ENCODE assay signal across 7 cellular contexts in genomic region chr5:1636208-1636770, GRCh38.
A peak's percentile ranks its signal among the peaks of the same experiment; 100 is the strongest.
DNase-seq lines count a peak whose midpoint lies in the region; ATAC-seq and TF ChIP-seq lines count a peak whose summit lies in the region.
"Not testable (repeated sequence)": the region's sequence is repeated elsewhere in the genome, so short reads cannot be mapped to it uniquely, and the experiment has no call there.

No MANE protein-coding gene starts in this region.

- H3K9me3 ChIP-seq in BLaER1 treated with 17β-estradiol and CSF1 and Interleukin-3, amounts not matched to agents 10 nM and 100 nM (replicated peaks in 1 of 11); RWPE2 (ENCODE audit: severe bottlenecking); left lung: not testable (repeated sequence)

- H3K27ac Mint-ChIP-seq in activated naive CD4-positive, alpha-beta T cell treated with anti-CD3 and anti-CD28 coated beads, Interleukin-2, amount 50 U/mL, for 72 hours: peak overlapping the region; percentile 1 to 74
- not testable (repeated sequence) for H3K27ac Mint-ChIP-seq in nephron
- H3K27ac Mint-ChIP-seq in stimulated activated naive B cell treated with anti-CD40 and anti-IgM and Interleukin-4, amounts not matched to agents 10 μg/mL and 1 μg/mL and 100 μg/mL, for 72 hours: peak overlapping the region; percentile 69

- H3K27ac ChIP-seq in BLaER1 treated with 17β-estradiol and CSF1 and Interleukin-3, amounts not matched to agents 10 nM and 100 nM; RWPE2 (ENCODE audit: poor library complexity, severe bottlenecking); left lung: not testable (repeated sequence)

- not testable (repeated sequence) for H3K36me3 ChIP-seq in BLaER1 treated with 17β-estradiol and CSF1 and Interleukin-3, amounts not matched to agents 10 nM and 100 nM; RWPE2 (ENCODE audit: low read depth); left lung

- H4K20me1 ChIP-seq in BLaER1 treated with 17β-estradiol and CSF1 and Interleukin-3, amounts not matched to agents 10 nM and 100 nM: peaks cover 0 to 10% (median 0%) of the 10 kb centered on the region in 11 experiments; a peak in 4 of 22 replicates

- intact Hi-C loops in left lung (cut with DNase I): not testable (repeated sequence)

- TF ChIP-seq CTCF in RWPE2 (IDR thresholded peaks at IDR 0.05; ENCODE audit: poor library complexity, severe bottlenecking); left lung (IDR thresholded peaks at IDR 0.05); nephron (IDR thresholded peaks at IDR 0.05; ENCODE audit: unreplicated experiment in 3 of 3): not testable (repeated sequence)

- H3K9me3 Mint-ChIP-seq in activated naive CD4-positive, alpha-beta T cell treated with anti-CD3 and anti-CD28 coated beads, Interleukin-2, amount 50 U/mL, for 72 hours; nephron; stimulated activated naive B cell treated with anti-CD40 and anti-IgM and Interleukin-4, amounts not matched to agents 10 μg/mL and 1 μg/mL and 100 μg/mL, for 72 hours: not testable (repeated sequence)

- peak; percentile 44 for DNase-seq in RWPE2 (ENCODE audit: low spot score)
- DNase-seq in activated CD8-positive, alpha-beta memory T cell treated with anti-CD3 and anti-CD28 coated beads, Interleukin-2, amount 50 U/mL, for 48 hours: peak; percentile 40
- DNase-seq in activated naive CD4-positive, alpha-beta T cell treated with anti-CD3 and anti-CD28 coated beads, Interleukin-2, amount 50 U/mL, for 72 hours (ENCODE audit: low spot score in 2 of 2); stimulated activated naive B cell treated with anti-CD40 and anti-IgM and Interleukin-4, amounts not matched to agents 10 μg/mL and 1 μg/mL and 100 μg/mL, for 72 hours: not testable (repeated sequence)
- DNase-seq in left lung: peak; percentile 19 to 51

- H3K4me1 ChIP-seq in BLaER1 treated with 17β-estradiol and CSF1 and Interleukin-3, amounts not matched to agents 10 nM and 100 nM: peaks cover 6 to 66% (median 61%) of the 10 kb centered on the region in 10 experiments; a peak in 18 of 20 replicates
- not testable (repeated sequence) for H3K4me1 ChIP-seq in RWPE2 (ENCODE audit: insufficient read depth, poor library complexity, severe bottlenecking); left lung

- H3K27me3 ChIP-seq in BLaER1 treated with 17β-estradiol and CSF1 and Interleukin-3, amounts not matched to agents 10 nM and 100 nM: peaks cover 26 to 88% (median 36%) of the 10 kb centered on the region in 11 experiments
- not testable (repeated sequence) for H3K27me3 ChIP-seq in RWPE2 (ENCODE audit: insufficient read depth, poor library complexity, severe bottlenecking)
- peaks cover 0 to 53% of the 10 kb centered on the region in 2 donors for H3K27me3 ChIP-seq in left lung

- H3K4me3 ChIP-seq in BLaER1 treated with 17β-estradiol and CSF1 and Interleukin-3, amounts not matched to agents 10 nM and 100 nM; RWPE2 (ENCODE audit: severe bottlenecking); left lung: not testable (repeated sequence)

- H3K4me3 Mint-ChIP-seq in nephron: peak overlapping the region; percentile 48 to 58 (median 50)
- peak overlapping the region in 1 of 2 donors; percentile 43 for H3K4me3 Mint-ChIP-seq in stimulated activated naive B cell treated with anti-CD40 and anti-IgM and Interleukin-4, amounts not matched to agents 10 μg/mL and 1 μg/mL and 100 μg/mL, for 72 hours

- not testable (repeated sequence) for H3K36me3 Mint-ChIP-seq in activated naive CD4-positive, alpha-beta T cell treated with anti-CD3 and anti-CD28 coated beads, Interleukin-2, amount 50 U/mL, for 72 hours; nephron (ENCODE audit: low read depth); stimulated activated naive B cell treated with anti-CD40 and anti-IgM and Interleukin-4, amounts not matched to agents 10 μg/mL and 1 μg/mL and 100 μg/mL, for 72 hours

- H3K27me3 Mint-ChIP-seq in nephron (ENCODE audit: low read depth): peaks cover 16% of the 10 kb centered on the region
- H3K27me3 Mint-ChIP-seq in stimulated activated naive B cell treated with anti-CD40 and anti-IgM and Interleukin-4, amounts not matched to agents 10 μg/mL and 1 μg/mL and 100 μg/mL, for 72 hours: not testable (repeated sequence)

- not testable (repeated sequence) for H3K9ac ChIP-seq in BLaER1 treated with 17β-estradiol and CSF1 and Interleukin-3, amounts not matched to agents 10 nM and 100 nM

- peak overlapping the region in 9 of 11 experiments; percentile 24 to 94 (median 88); a peak in 15 of 22 replicates for H3K4me2 ChIP-seq in BLaER1 treated with 17β-estradiol and CSF1 and Interleukin-3, amounts not matched to agents 10 nM and 100 nM

- H3K4me1 Mint-ChIP-seq in nephron: peaks cover 28% of the 10 kb centered on the region
- peaks cover 24 to 45% of the 10 kb centered on the region in 2 donors for H3K4me1 Mint-ChIP-seq in stimulated activated naive B cell treated with anti-CD40 and anti-IgM and Interleukin-4, amounts not matched to agents 10 μg/mL and 1 μg/mL and 100 μg/mL, for 72 hours

- not testable (repeated sequence) for ATAC-seq in RWPE2 (ENCODE audit: low read depth); activated naive CD4-positive, alpha-beta T cell treated with anti-CD3 and anti-CD28 coated beads, Interleukin-2, amount 50 U/mL, for 72 hours; left lung; stimulated activated naive B cell treated with anti-CD40 and anti-IgM and Interleukin-4, amounts not matched to agents 10 μg/mL and 1 μg/mL and 100 μg/mL, for 72 hours (replicated peaks)
